Comparison of ENCODE assay signal across 2 cellular contexts in the genomic region with DNA sequence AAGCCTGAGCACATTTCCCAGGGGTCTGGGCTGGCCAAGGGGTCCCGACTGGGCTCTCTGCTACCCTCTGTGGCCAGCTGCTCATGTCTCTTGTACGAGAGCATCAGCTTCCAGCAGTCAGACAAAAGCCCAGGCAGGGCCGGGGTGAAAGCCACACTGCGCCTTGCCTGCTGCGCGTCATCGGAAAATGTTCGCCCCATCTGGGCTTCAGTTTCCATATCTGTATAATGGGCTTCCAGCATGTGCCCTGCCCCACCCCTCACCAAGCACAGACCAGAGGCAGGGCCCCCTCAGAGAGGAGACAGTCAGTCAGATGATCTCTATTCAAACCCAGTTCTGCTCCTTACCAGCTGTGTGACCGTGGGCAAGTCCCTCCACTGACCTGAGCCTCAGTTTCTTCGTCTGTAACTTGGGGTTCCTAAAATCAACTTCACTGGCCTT.
TF ChIP-seq lines count a peak whose summit lies in the region.

No MANE protein-coding gene starts in this region.

TF ChIP-seq in SK-N-SH, 30 proteins besides CTCF, POLR2A, EP300 and RAD21:
- TF ChIP-seq, protein P1, sequence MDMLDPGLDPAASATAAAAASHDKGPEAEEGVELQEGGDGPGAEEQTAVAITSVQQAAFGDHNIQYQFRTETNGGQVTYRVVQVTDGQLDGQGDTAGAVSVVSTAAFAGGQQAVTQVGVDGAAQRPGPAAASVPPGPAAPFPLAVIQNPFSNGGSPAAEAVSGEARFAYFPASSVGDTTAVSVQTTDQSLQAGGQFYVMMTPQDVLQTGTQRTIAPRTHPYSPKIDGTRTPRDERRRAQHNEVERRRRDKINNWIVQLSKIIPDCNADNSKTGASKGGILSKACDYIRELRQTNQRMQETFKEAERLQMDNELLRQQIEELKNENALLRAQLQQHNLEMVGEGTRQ (IDR thresholded peaks at IDR 0.05; ENCODE audit: borderline replicate concordance, low read depth, low read length), result no peak
- TF ChIP-seq YY1 (IDR thresholded peaks at IDR 0.05; ENCODE audit: low read depth) (no peak), FOSL2 (IDR thresholded peaks at IDR 0.05; ENCODE audit: borderline replicate concordance, low read depth) (no peak), RFX5 (IDR thresholded peaks at IDR 0.05; ENCODE audit: low read length) (no peak), TEAD4 (IDR thresholded peaks at IDR 0.05; ENCODE audit: borderline replicate concordance, insufficient read depth) (no peak), POLR2AphosphoS5 (IDR thresholded peaks at IDR 0.05; ENCODE audit: low read depth, low read length) (no peak), FOXJ3 (CRISPR knock-in tag; IDR thresholded peaks at IDR 0.05) (no peak), SIN3A (IDR thresholded peaks at IDR 0.05; ENCODE audit: borderline replicate concordance, low read depth, low read length) (no peak), TAF1 (IDR thresholded peaks at IDR 0.05; ENCODE audit: borderline replicate concordance, low read depth, low read length) (no peak), GATA2 (CRISPR knock-in tag; IDR thresholded peaks at IDR 0.05) (no peak), FOXM1 (IDR thresholded peaks at IDR 0.05; ENCODE audit: low read depth) (no peak), ELF1 (IDR thresholded peaks at IDR 0.05) (no peak), MEF2A (IDR thresholded peaks at IDR 0.05; ENCODE audit: borderline replicate concordance, low read depth) (no peak), GABPA (IDR thresholded peaks at IDR 0.05; ENCODE audit: low read depth) (no peak), MXI1 (IDR thresholded peaks at IDR 0.05; ENCODE audit: low read depth, low read length) (no peak), TCF12 (IDR thresholded peaks at IDR 0.05) (no peak)
- TF ChIP-seq, protein P2, sequence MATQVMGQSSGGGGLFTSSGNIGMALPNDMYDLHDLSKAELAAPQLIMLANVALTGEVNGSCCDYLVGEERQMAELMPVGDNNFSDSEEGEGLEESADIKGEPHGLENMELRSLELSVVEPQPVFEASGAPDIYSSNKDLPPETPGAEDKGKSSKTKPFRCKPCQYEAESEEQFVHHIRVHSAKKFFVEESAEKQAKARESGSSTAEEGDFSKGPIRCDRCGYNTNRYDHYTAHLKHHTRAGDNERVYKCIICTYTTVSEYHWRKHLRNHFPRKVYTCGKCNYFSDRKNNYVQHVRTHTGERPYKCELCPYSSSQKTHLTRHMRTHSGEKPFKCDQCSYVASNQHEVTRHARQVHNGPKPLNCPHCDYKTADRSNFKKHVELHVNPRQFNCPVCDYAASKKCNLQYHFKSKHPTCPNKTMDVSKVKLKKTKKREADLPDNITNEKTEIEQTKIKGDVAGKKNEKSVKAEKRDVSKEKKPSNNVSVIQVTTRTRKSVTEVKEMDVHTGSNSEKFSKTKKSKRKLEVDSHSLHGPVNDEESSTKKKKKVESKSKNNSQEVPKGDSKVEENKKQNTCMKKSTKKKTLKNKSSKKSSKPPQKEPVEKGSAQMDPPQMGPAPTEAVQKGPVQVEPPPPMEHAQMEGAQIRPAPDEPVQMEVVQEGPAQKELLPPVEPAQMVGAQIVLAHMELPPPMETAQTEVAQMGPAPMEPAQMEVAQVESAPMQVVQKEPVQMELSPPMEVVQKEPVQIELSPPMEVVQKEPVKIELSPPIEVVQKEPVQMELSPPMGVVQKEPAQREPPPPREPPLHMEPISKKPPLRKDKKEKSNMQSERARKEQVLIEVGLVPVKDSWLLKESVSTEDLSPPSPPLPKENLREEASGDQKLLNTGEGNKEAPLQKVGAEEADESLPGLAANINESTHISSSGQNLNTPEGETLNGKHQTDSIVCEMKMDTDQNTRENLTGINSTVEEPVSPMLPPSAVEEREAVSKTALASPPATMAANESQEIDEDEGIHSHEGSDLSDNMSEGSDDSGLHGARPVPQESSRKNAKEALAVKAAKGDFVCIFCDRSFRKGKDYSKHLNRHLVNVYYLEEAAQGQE (IDR thresholded peaks at IDR 0.05; ENCODE audit: low read depth, low read length), result no peak
- TF ChIP-seq, protein P3, sequence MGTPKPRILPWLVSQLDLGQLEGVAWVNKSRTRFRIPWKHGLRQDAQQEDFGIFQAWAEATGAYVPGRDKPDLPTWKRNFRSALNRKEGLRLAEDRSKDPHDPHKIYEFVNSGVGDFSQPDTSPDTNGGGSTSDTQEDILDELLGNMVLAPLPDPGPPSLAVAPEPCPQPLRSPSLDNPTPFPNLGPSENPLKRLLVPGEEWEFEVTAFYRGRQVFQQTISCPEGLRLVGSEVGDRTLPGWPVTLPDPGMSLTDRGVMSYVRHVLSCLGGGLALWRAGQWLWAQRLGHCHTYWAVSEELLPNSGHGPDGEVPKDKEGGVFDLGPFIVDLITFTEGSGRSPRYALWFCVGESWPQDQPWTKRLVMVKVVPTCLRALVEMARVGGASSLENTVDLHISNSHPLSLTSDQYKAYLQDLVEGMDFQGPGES (IDR thresholded peaks at IDR 0.05; ENCODE audit: low read depth, low read length), result no peak
- TF ChIP-seq, protein P4, sequence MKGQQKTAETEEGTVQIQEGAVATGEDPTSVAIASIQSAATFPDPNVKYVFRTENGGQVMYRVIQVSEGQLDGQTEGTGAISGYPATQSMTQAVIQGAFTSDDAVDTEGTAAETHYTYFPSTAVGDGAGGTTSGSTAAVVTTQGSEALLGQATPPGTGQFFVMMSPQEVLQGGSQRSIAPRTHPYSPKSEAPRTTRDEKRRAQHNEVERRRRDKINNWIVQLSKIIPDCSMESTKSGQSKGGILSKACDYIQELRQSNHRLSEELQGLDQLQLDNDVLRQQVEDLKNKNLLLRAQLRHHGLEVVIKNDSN (IDR thresholded peaks at IDR 0.05; ENCODE audit: borderline replicate concordance, low read depth), result no peak
- TF ChIP-seq, protein P5, sequence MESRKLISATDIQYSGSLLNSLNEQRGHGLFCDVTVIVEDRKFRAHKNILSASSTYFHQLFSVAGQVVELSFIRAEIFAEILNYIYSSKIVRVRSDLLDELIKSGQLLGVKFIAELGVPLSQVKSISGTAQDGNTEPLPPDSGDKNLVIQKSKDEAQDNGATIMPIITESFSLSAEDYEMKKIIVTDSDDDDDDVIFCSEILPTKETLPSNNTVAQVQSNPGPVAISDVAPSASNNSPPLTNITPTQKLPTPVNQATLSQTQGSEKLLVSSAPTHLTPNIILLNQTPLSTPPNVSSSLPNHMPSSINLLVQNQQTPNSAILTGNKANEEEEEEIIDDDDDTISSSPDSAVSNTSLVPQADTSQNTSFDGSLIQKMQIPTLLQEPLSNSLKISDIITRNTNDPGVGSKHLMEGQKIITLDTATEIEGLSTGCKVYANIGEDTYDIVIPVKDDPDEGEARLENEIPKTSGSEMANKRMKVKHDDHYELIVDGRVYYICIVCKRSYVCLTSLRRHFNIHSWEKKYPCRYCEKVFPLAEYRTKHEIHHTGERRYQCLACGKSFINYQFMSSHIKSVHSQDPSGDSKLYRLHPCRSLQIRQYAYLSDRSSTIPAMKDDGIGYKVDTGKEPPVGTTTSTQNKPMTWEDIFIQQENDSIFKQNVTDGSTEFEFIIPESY (IDR thresholded peaks at IDR 0.05; ENCODE audit: borderline replicate concordance, low read depth), result no peak

TF ChIP-seq in SK-N-SH treated with all-trans-retinoic acid at 6 μM for 48 hours, 23 proteins besides CTCF, POLR2A, EP300 and RAD21:
- no peak for TF ChIP-seq CSDC2 (CRISPR knock-in tag; IDR thresholded peaks at IDR 0.05)
- TF ChIP-seq RARB (CRISPR knock-in tag; IDR thresholded peaks at IDR 0.05), result no peak
- TF ChIP-seq, protein P6, sequence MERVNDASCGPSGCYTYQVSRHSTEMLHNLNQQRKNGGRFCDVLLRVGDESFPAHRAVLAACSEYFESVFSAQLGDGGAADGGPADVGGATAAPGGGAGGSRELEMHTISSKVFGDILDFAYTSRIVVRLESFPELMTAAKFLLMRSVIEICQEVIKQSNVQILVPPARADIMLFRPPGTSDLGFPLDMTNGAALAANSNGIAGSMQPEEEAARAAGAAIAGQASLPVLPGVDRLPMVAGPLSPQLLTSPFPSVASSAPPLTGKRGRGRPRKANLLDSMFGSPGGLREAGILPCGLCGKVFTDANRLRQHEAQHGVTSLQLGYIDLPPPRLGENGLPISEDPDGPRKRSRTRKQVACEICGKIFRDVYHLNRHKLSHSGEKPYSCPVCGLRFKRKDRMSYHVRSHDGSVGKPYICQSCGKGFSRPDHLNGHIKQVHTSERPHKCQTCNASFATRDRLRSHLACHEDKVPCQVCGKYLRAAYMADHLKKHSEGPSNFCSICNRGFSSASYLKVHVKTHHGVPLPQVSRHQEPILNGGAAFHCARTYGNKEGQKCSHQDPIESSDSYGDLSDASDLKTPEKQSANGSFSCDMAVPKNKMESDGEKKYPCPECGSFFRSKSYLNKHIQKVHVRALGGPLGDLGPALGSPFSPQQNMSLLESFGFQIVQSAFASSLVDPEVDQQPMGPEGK (CRISPR knock-in tag; IDR thresholded peaks at IDR 0.05; ENCODE audit: borderline replicate concordance), result no peak
- TF ChIP-seq ZFP30 (CRISPR knock-in tag; IDR thresholded peaks at IDR 0.05), result no peak
- no peak for TF ChIP-seq ISL1 (CRISPR knock-in tag; IDR thresholded peaks at IDR 0.05)
- no peak for TF ChIP-seq ZC3H10 (CRISPR knock-in tag; IDR thresholded peaks at IDR 0.05)
- TF ChIP-seq ZFP3 (CRISPR knock-in tag; IDR thresholded peaks at IDR 0.05), result no peak
- no peak for TF ChIP-seq SNAI2 (CRISPR knock-in tag; IDR thresholded peaks at IDR 0.05)
- no peak for TF ChIP-seq ZNF565 (CRISPR knock-in tag; conservative IDR thresholded peaks at IDR 0.05; ENCODE audit: low read depth)
- TF ChIP-seq TOX (CRISPR knock-in tag; IDR thresholded peaks at IDR 0.05; ENCODE audit: borderline replicate concordance), result no peak
- no peak for TF ChIP-seq TCF4 (CRISPR knock-in tag; IDR thresholded peaks at IDR 0.05; ENCODE audit: borderline replicate concordance)
- no peak for TF ChIP-seq ESRRG (CRISPR knock-in tag; IDR thresholded peaks at IDR 0.05)
- TF ChIP-seq, protein P7, sequence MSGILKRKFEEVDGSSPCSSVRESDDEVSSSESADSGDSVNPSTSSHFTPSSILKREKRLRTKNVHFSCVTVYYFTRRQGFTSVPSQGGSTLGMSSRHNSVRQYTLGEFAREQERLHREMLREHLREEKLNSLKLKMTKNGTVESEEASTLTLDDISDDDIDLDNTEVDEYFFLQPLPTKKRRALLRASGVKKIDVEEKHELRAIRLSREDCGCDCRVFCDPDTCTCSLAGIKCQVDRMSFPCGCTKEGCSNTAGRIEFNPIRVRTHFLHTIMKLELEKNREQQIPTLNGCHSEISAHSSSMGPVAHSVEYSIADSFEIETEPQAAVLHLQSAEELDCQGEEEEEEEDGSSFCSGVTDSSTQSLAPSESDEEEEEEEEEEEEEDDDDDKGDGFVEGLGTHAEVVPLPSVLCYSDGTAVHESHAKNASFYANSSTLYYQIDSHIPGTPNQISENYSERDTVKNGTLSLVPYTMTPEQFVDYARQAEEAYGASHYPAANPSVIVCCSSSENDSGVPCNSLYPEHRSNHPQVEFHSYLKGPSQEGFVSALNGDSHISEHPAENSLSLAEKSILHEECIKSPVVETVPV (CRISPR knock-in tag; IDR thresholded peaks at IDR 0.05), result no peak
- no peak for TF ChIP-seq ARNTL (CRISPR knock-in tag; IDR thresholded peaks at IDR 0.05; ENCODE audit: borderline replicate concordance, low read depth)
